In genomic region chr5:61344187-61344944, GRCh38 we compare ENCODE assay signal across 21 cellular contexts. TPM values are rescaled to one million over a fixed set of nuclear protein-coding genes. Genes with fewer than 3 reads are reported as not detected.
DNase-seq lines count a peak whose midpoint lies in the region; ATAC-seq, FAIRE-seq and TF ChIP-seq lines count a peak whose summit lies in the region.
"Had no signal": no experiment of that assay in that cellular context is flagged by ENCODE, and none has a peak within 500 bp of the region (broad histone marks: within the 10 kb centered on the region; RNA-seq: fewer than 3 reads in every experiment).

No MANE protein-coding gene starts in this region.

- H3K4me2 ChIP-seq in HepG2 (ENCODE audit: low read depth, low read length) (no peak overlapping the region), skeletal muscle satellite cell (ENCODE audit: low read length) (peak overlapping the region; percentile 10)

- H3K27ac ChIP-seq in HepG2 (ENCODE audit: extremely low read length, insufficient read depth, low read length) (no peak overlapping the region), RWPE1 (no peak overlapping the region)
- H3K27ac ChIP-seq: coronary artery, left lung, prostate gland had no signal

- H3K9ac ChIP-seq in HepG2 (ENCODE audit: insufficient read depth, low read depth, low read length), result no peak overlapping the region
- H3K9ac ChIP-seq in skeletal muscle satellite cell (ENCODE audit: low read depth, low read length), result no peak overlapping the region

- H4K20me1 ChIP-seq in HepG2 (ENCODE audit: insufficient read depth, low read length), result no peaks in the 10 kb centered on the region

- no peaks in the 10 kb centered on the region for H3K36me3 ChIP-seq in HepG2 (replicated peaks in 1 of 2; ENCODE audit: control insufficient read depth in 1 of 2, insufficient read depth in 2 of 2, low read length in 2 of 2)
- H3K36me3 ChIP-seq in skeletal muscle satellite cell (ENCODE audit: insufficient read depth, low read length), result no peaks in the 10 kb centered on the region
- H3K36me3 ChIP-seq: left lung, prostate gland had no signal

- H3K4me3 ChIP-seq in choroid plexus epithelial cell (ENCODE audit: low read depth, low read length) (no peak overlapping the region), HepG2 (replicated peaks in 1 of 3; ENCODE audit: insufficient read depth in 1 of 3, low read depth in 2 of 3, low read length in 3 of 3) (no peak overlapping the region), skeletal muscle satellite cell (ENCODE audit: low read length) (no peak overlapping the region)
- H3K4me3 ChIP-seq: coronary artery, left lung, prostate gland had no signal

- POLR2A ChIA-PET in HepG2 (lab: Yijun Ruan, JAX) (no interaction called here), RWPE1 (lab: Yijun Ruan, JAX; ENCODE audit: low non-redundant PET) (no interaction called here)

- no peaks in the 10 kb centered on the region for H3K27me3 ChIP-seq in HepG2 (ENCODE audit: control insufficient read depth in 1 of 2, insufficient read depth in 2 of 2, low read length in 2 of 2)
- H3K27me3 ChIP-seq in skeletal muscle satellite cell (ENCODE audit: control insufficient read depth, insufficient read depth, low read length), result no peaks in the 10 kb centered on the region
- H3K27me3 ChIP-seq: left lung had no signal

- TF ChIP-seq EP300 in HepG2 (IDR thresholded peaks at IDR 0.05; ENCODE audit: low read depth in 2 of 2, low read length in 2 of 2) (no peak), HepG2 (CRISPR knock-in tag; IDR thresholded peaks at IDR 0.05; ENCODE audit: borderline replicate concordance) (no peak)

- no peak overlapping the region for H2AFZ ChIP-seq in HepG2 (ENCODE audit: low read length)

- TF ChIP-seq POLR2A in HepG2 (IDR thresholded peaks at IDR 0.05; ENCODE audit: insufficient read depth in 1 of 2, low read depth in 2 of 2, low read length in 2 of 2), result no peak

- 0 out of 2 replicates have a peak, but pooled peaks cover 5% of the 10 kb centered on the region for H3K4me1 ChIP-seq in HepG2 (ENCODE audit: insufficient read depth, low read length)
- peaks cover 23% of the 10 kb centered on the region for H3K4me1 ChIP-seq in skeletal muscle satellite cell (ENCODE audit: control insufficient read depth, insufficient read depth, low read length)
- H3K4me1 ChIP-seq: prostate gland had no signal

- no peak for TF ChIP-seq RAD21 in HepG2 (CRISPR knock-in tag; IDR thresholded peaks at IDR 0.05)

- intact Hi-C loops in HepG2 (cut with micrococcal nuclease; ENCODE audit: unreplicated experiment), result no loop called here

- H3K9me3 ChIP-seq in HepG2 (ENCODE audit: low read length) (no peaks in the 10 kb centered on the region), skeletal muscle satellite cell (replicated peaks; ENCODE audit: low read length) (no peaks in the 10 kb centered on the region)
- H3K9me3 ChIP-seq: left lung, prostate gland had no signal

- no TSS peak for BruUV-seq in HepG2 (replicated peaks; lab: Mats Ljungman, UMichigan)

- no peak for FAIRE-seq in HepG2 (lab: Jason Lieb, UNC)

- in situ Hi-C loops in HepG2 (cut with HindIII; ENCODE audit: extremely low pct_ligation_motif_present, low pct_unique_long_range_greater_than_20kb), result no loop called here

- no peaks in the 10 kb centered on the region for H3K79me2 ChIP-seq in HepG2 (ENCODE audit: insufficient read depth, low read length)

- ATAC-seq in HepG2 (no peak), HG02588 (IDR thresholded peaks at IDR 0.05; ENCODE audit: unreplicated experiment) (no peak)
- ATAC-seq: Panc1 had no signal

- peak; percentile 21 for DNase-seq in NCI-H510A treated with DMSO at 0.1 percent for 48 hours (lab: John Stamatoyannopoulos, UW)
- DNase-seq in NCI-H510A (lab: John Stamatoyannopoulos, UW), result no peak
- peak; percentile 47 for DNase-seq in choroid plexus epithelial cell (ENCODE audit: low read depth)
- DNase-seq in HepG2 (ENCODE audit: low spot score), result no peak
- DNase-seq in RWPE1 (ENCODE audit: low spot score), result no peak
- no peak for DNase-seq in epidermal melanocyte (ENCODE audit: insufficient read length, low spot score)
- DNase-seq: 8988T; activated CD4-positive, alpha-beta memory T cell treated with anti-CD3 and anti-CD28 coated beads for 36 hours; activated naive CD4-positive, alpha-beta T cell treated with Interleukin-2 at 50 U/mL for 16 hours; C1 segment of cervical spinal cord; DMS53; Kasumi-1; NCI-H1092 treated with DMSO at 0.1 percent for 48 hours; NCI-H82; stimulated activated CD4-positive, alpha-beta T cell treated with anti-CD3 and anti-CD28 coated beads, Interleukin-12 subunit alpha, Interleukin-12 subunit beta, amount 100 ng/mL, for 4 hours had no signal

- no peak for TF ChIP-seq CTCF in choroid plexus epithelial cell (conservative IDR thresholded peaks at IDR 0.05; ENCODE audit: low read depth, low read length)
- TF ChIP-seq CTCF in HepG2 (CRISPR knock-in tag; IDR thresholded peaks at IDR 0.05), result no peak
- no peak for TF ChIP-seq CTCF in RWPE1 (conservative IDR thresholded peaks at IDR 0.05; ENCODE audit: low read depth)

- 57% methylated on average over 6 of the region's 6 CpGs for WGBS in HepG2 (ENCODE audit: low lambda C conversion rate)

- CTCF ChIA-PET in HepG2 (lab: Yijun Ruan, JAX; ENCODE audit: low intra/inter-chr PET ratio, low total read pairs), result no interaction called here
- CTCF ChIA-PET in RWPE1 (lab: Yijun Ruan, JAX), result interaction anchor here (0.5 to 0.7 kb wide), 3 partner anchors 21 to 1057 kb away, joined by 3 read pairs; no protein-coding TSS in a partner anchor

TF ChIP-seq in HepG2, 621 proteins besides CTCF, POLR2A, EP300 and RAD21:
- TF ChIP-seq ZNF724P (CRISPR knock-in tag; IDR thresholded peaks at IDR 0.05; ENCODE audit: borderline replicate concordance), result no peak
- TF ChIP-seq HOXA7 (CRISPR knock-in tag; IDR thresholded peaks at IDR 0.05), result no peak
- 0 out of 2 replicates have a peak, but pooled peaks have one; percentile 31 for TF ChIP-seq ZNF12 (CRISPR knock-in tag; IDR thresholded peaks at IDR 0.05)
- no peak for TF ChIP-seq ZNF704 (CRISPR knock-in tag; IDR thresholded peaks at IDR 0.05; ENCODE audit: borderline replicate concordance)
TF ChIP-seq in HepG2: peak in this region for 1.

RNA-seq across cellular contexts. Expression of gene ZSWIM6, which starts 12.3 kb away (rescaled TPM):
- 0.82 and 0.83 TPM in 2 replicates for total RNA-seq in HepG2 (2016; rRNA removed; fragmentation: Illumina TruSeq; extraction: Trizol)
- total RNA-seq in HepG2 (2016; cell fraction: cytosol; rRNA removed; fragmentation: Illumina TruSeq; extraction: Trizol; ENCODE audit: low read depth), result 0.91 and 0.97 TPM in 2 replicates
- 0.68 and 0.89 TPM in 2 replicates for total RNA-seq in HepG2 (2016; cell fraction: insoluble cytoplasmic fraction; rRNA removed; fragmentation: Illumina TruSeq; extraction: Trizol)
- total RNA-seq in HepG2 (2016; cell fraction: membrane; rRNA removed; fragmentation: Illumina TruSeq; extraction: Trizol), result 0.43 and 0.45 TPM in 2 replicates
- 1.5 and 1.8 TPM in 2 replicates for total RNA-seq in HepG2 (2016; cell fraction: nucleus; rRNA removed; fragmentation: Illumina TruSeq; extraction: Trizol)
- 1.9 and 2.6 TPM in 2 replicates for polyA plus RNA-seq in HepG2 (2011; rRNA removed)
- 1.2 and 1.5 TPM in 2 replicates for polyA plus RNA-seq in HepG2 (2011; cell fraction: cytosol; rRNA removed)
- 4.2 and 4.3 TPM in 2 replicates for polyA plus RNA-seq in HepG2 (2011; cell fraction: nucleus; rRNA removed)
- polyA plus RNA-seq in HepG2 (2012), result 1.3 and 1.7 TPM in 2 replicates
- polyA plus RNA-seq in HepG2 (2016; cell fraction: cytosol; fragmentation: Illumina TruSeq; extraction: Trizol; ENCODE audit: low read depth), result 0.05 TPM in 1 of 2 replicates, not detected in the other
- 0.93 and 1.0 TPM in 2 replicates for polyA plus RNA-seq in HepG2 (2016; cell fraction: insoluble cytoplasmic fraction; fragmentation: Illumina TruSeq; extraction: Trizol; ENCODE audit: low read depth)
- 0.13 and 0.15 TPM in 2 replicates for polyA plus RNA-seq in HepG2 (2016; cell fraction: membrane; fragmentation: Illumina TruSeq; extraction: Trizol; ENCODE audit: low read depth)
- 3.2 and 3.3 TPM in 2 replicates for polyA plus RNA-seq in HepG2 (2016; cell fraction: nucleus; fragmentation: Illumina TruSeq; extraction: Trizol; ENCODE audit: insufficient read depth, low read depth)
- polyA minus RNA-seq in HepG2 (2011; rRNA and poly(A)+ RNA removed; ENCODE audit: low replicate concordance), result 6.2 and 32.4 TPM in 2 replicates
- polyA minus RNA-seq in HepG2 (2011; cell fraction: cytosol; rRNA and poly(A)+ RNA removed), result 2.8 and 3.3 TPM in 2 replicates
- 5.5 and 7.1 TPM in 2 replicates for polyA minus RNA-seq in HepG2 (2011; cell fraction: nucleus; rRNA and poly(A)+ RNA removed)
- 7.9 and 10.0 TPM in 2 replicates for total RNA-seq in skeletal muscle satellite cell (2012; rRNA removed)

Comparison
In these comparisons a context has a peak if more than half of its experiments do, and no peak if none do; other contexts are left out.
1. DNase-seq: peak in NCI-H510A treated with DMSO at 0.1 percent for 48 hours (single experiment) and choroid plexus epithelial cell (single experiment); none in NCI-H510A (single experiment), HepG2 (single experiment), RWPE1 (single experiment) and epidermal melanocyte (single experiment).